13 cellular contexts compared by ENCODE assay signal in the genomic region with DNA sequence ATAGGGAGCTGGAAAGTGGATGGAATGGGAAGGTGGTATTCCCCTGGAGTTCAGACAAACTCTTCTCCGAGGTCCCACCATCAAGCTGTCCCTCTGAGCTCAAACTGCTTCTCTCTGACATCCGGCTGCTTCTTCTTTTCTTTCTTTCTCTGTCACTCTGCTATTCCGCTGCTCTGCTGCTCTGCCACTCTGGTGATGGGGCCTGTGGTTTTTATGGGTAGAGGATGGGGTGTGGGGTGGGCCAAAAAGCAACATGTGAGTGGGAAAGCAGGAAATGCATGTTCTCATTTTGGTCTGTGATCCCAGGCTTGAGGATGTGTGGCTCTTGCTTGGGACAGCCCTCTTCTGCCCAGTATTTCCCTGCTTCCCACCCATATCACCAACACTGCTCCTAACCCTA. TPM values are rescaled to one million over a fixed set of nuclear protein-coding genes. Genes with fewer than 3 reads are reported as not detected.
DNase-seq lines count a peak whose midpoint lies in the region; ATAC-seq, FAIRE-seq and TF ChIP-seq lines count a peak whose summit lies in the region.
"Had no signal": no experiment of that assay in that cellular context is flagged by ENCODE, and none has a peak within 500 bp of the region (broad histone marks: within the 10 kb centered on the region; RNA-seq: fewer than 3 reads in every experiment).

No MANE protein-coding gene starts in this region.

- no peak overlapping the region for H3K27ac ChIP-seq in PC-3 (ENCODE audit: low read length)
- H3K27ac ChIP-seq: body of pancreas, epithelial cell of prostate, right lobe of liver, WERI-Rb-1 had no signal

- no peaks in the 10 kb centered on the region for H3K27me3 ChIP-seq in PC-3 (ENCODE audit: low read length)
- H3K27me3 ChIP-seq: body of pancreas, right lobe of liver had no signal

- H3K9me3 Mint-ChIP-seq in activated naive CD4-positive, alpha-beta T cell treated with anti-CD3 and anti-CD28 coated beads, Interleukin-2, amount 10 ng/mL, durations not matched to agents 7 days and 5 days: peaks cover 36% of the 10 kb centered on the region

- peaks cover 37% of the 10 kb centered on the region for H3K4me1 Mint-ChIP-seq in T-helper 17 cell
- H3K4me1 Mint-ChIP-seq in activated naive CD4-positive, alpha-beta T cell treated with anti-CD3 and anti-CD28 coated beads, Interleukin-2, amount 10 ng/mL, durations not matched to agents 7 days and 5 days: peaks cover 83% of the 10 kb centered on the region

- ATAC-seq in T-helper 17 cell (peak; percentile 71), PC-3 (no peak), GM18858 (IDR thresholded peaks at IDR 0.05; ENCODE audit: unreplicated experiment) (no peak)
- ATAC-seq: body of pancreas had no signal

- H3K9me2 ChIP-seq in PC-3 (replicated peaks; ENCODE audit: low read length): no peaks in the 10 kb centered on the region

- FAIRE-seq in GM19239 (lab: Jason Lieb, UNC): peak; percentile 93

- no peaks in the 10 kb centered on the region for H3K36me3 Mint-ChIP-seq in T-helper 17 cell (ENCODE audit: low read depth)
- H3K36me3 Mint-ChIP-seq in activated naive CD4-positive, alpha-beta T cell treated with anti-CD3 and anti-CD28 coated beads, Interleukin-2, amount 10 ng/mL, durations not matched to agents 7 days and 5 days: peaks cover 50% of the 10 kb centered on the region

- no peaks in the 10 kb centered on the region for H3K36me3 ChIP-seq in PC-3 (ENCODE audit: low read depth, low read length)
- H3K36me3 ChIP-seq: right lobe of liver, WERI-Rb-1 had no signal

- no peaks in the 10 kb centered on the region for H4K20me1 ChIP-seq in PC-3 (ENCODE audit: low read length)

- TF ChIP-seq CTCF in PC-3 (conservative IDR thresholded peaks at IDR 0.05; ENCODE audit: low read depth, low read length): no peak

- H3K79me2 ChIP-seq in PC-3 (ENCODE audit: low read length): no peaks in the 10 kb centered on the region

- intact Hi-C loops in PC-3 (cut with micrococcal nuclease): no loop called here

- H3K4me2 ChIP-seq in PC-3 (ENCODE audit: low read length): no peak overlapping the region

- no peak overlapping the region for H3K9ac ChIP-seq in PC-3 (ENCODE audit: low read length)

- POLR2A ChIA-PET in PC-3 (lab: Charles Lee; ENCODE audit: unreplicated experiment): no interaction called here

- BruUV-seq in PC-3 (replicated peaks; lab: Mats Ljungman, UMichigan): no TSS peak

- H3K27ac Mint-ChIP-seq in T-helper 17 cell: peak overlapping the region; percentile 96
- H3K27ac Mint-ChIP-seq in activated naive CD4-positive, alpha-beta T cell treated with anti-CD3 and anti-CD28 coated beads, Interleukin-2, amount 10 ng/mL, durations not matched to agents 7 days and 5 days: peak overlapping the region; percentile 92

- CTCF ChIA-PET in activated naive CD4-positive, alpha-beta T cell treated with anti-CD3 and anti-CD28 coated beads, Interleukin-2, amount 10 ng/mL, durations not matched to agents 7 days and 5 days (lab: Charles Lee): no interaction called here
- CTCF ChIA-PET in PC-3 (lab: Charles Lee): no interaction called here

- H3K27me3 Mint-ChIP-seq in T-helper 17 cell: no peaks in the 10 kb centered on the region
- no peaks in the 10 kb centered on the region for H3K27me3 Mint-ChIP-seq in activated naive CD4-positive, alpha-beta T cell treated with anti-CD3 and anti-CD28 coated beads, Interleukin-2, amount 10 ng/mL, durations not matched to agents 7 days and 5 days

- peaks cover 12% of the 10 kb centered on the region for H3K4me1 ChIP-seq in PC-3 (ENCODE audit: insufficient read depth, low read length)
- H3K4me1 ChIP-seq: body of pancreas, right lobe of liver had no signal

- H3K4me3 ChIP-seq in PC-3 (ENCODE audit: low read length): no peak overlapping the region
- H3K4me3 ChIP-seq: body of pancreas, right lobe of liver had no signal

- peak overlapping the region; percentile 75 for H3K4me3 Mint-ChIP-seq in T-helper 17 cell
- peak overlapping the region; percentile 56 for H3K4me3 Mint-ChIP-seq in activated naive CD4-positive, alpha-beta T cell treated with anti-CD3 and anti-CD28 coated beads, Interleukin-2, amount 10 ng/mL, durations not matched to agents 7 days and 5 days

- no peak for DNase-seq in GM19239 (ENCODE audit: insufficient read length, low spot score)
- no peak for DNase-seq in T-helper 17 cell
- peak; percentile 78 for DNase-seq in activated naive CD4-positive, alpha-beta T cell treated with anti-CD3 and anti-CD28 coated beads, Interleukin-2, amount 10 ng/mL, durations not matched to agents 7 days and 5 days
- DNase-seq in stimulated activated CD8-positive, alpha-beta memory T cell treated with anti-CD3 and anti-CD28 coated beads, Interleukin-15, amount 100 ng/mL, for 48 hours (ENCODE audit: low read depth in 2 of 2): peak; percentile 28 to 49
- no peak for DNase-seq in superior temporal gyrus (ENCODE audit: extremely low spot score)
- DNase-seq in PC-3: no peak
- DNase-seq in NCI-H82 (lab: John Stamatoyannopoulos, UW): no peak
- DNase-seq: body of pancreas, right lobe of liver, WERI-Rb-1 had no signal

- no peaks in the 10 kb centered on the region for H3F3A ChIP-seq in PC-3 (ENCODE audit: low read length, unreplicated experiment)

- H3K9me3 ChIP-seq in T-helper 17 cell (ENCODE audit: control insufficient read depth, low read length, poor library complexity, severe bottlenecking): no peaks in the 10 kb centered on the region
- H3K9me3 ChIP-seq in PC-3 (ENCODE audit: low read length): no peaks in the 10 kb centered on the region
- H3K9me3 ChIP-seq: body of pancreas, right lobe of liver had no signal

- H2AFZ ChIP-seq in PC-3 (ENCODE audit: low read length): no peak overlapping the region

RNA-seq across cellular contexts. Expression of a gene that starts 30.7 kb away (rescaled TPM):
- total RNA-seq in T-helper 17 cell (1 to 10 TPM; 1.5 TPM), PC-3 (2014; rRNA removed) (not detected in 2 replicates)
- total RNA-seq: body of pancreas, RPMI7951 had no signal

RNA-seq across cellular contexts. Expression of a gene that starts 32.7 kb away (rescaled TPM):
- 100 to 1,000 TPM; 151 to 173 TPM for total RNA-seq in T-helper 17 cell
- 2.9 and 3.3 TPM in 2 replicates for total RNA-seq in PC-3 (2014; rRNA removed)

RNA-seq across cellular contexts. Expression of a gene that starts 58.5 kb away (rescaled TPM):
- 1,000 to 10,000 TPM; 1,001 to 1,104 TPM for total RNA-seq in T-helper 17 cell
- 0.75 TPM in 1 of 2 replicates, not detected in the other for total RNA-seq in PC-3 (2014; rRNA removed)
- total RNA-seq: RPMI7951 had no signal

Comparison
In these comparisons a context has a peak if more than half of its experiments do, and no peak if none do; other contexts are left out.
1. DNase-seq: peak in activated naive CD4-positive, alpha-beta T cell treated with anti-CD3 and anti-CD28 coated beads, Interleukin-2, amount 10 ng/mL, durations not matched to agents 7 days and 5 days (single experiment) and stimulated activated CD8-positive, alpha-beta memory T cell treated with anti-CD3 and anti-CD28 coated beads, Interleukin-15, amount 100 ng/mL, for 48 hours (2 of 2); none in GM19239 (single experiment), T-helper 17 cell (0 of 3), superior temporal gyrus (single experiment), PC-3 (single experiment) and NCI-H82 (single experiment).
2. RNA of a gene that starts 32.7 kb away (total RNA-seq): 151 to 173 TPM in T-helper 17 cell; 2.9 to 3.3 TPM in PC-3; every median in the first group is over 10 times any median in the second.
3. RNA of a gene that starts 58.5 kb away (total RNA-seq): 1,001 to 1,104 TPM in T-helper 17 cell; 0.75 TPM in PC-3; every median in the first group is over 100 times any median in the second.